ENCODE assay signal across 12 cellular contexts in the genomic region with DNA sequence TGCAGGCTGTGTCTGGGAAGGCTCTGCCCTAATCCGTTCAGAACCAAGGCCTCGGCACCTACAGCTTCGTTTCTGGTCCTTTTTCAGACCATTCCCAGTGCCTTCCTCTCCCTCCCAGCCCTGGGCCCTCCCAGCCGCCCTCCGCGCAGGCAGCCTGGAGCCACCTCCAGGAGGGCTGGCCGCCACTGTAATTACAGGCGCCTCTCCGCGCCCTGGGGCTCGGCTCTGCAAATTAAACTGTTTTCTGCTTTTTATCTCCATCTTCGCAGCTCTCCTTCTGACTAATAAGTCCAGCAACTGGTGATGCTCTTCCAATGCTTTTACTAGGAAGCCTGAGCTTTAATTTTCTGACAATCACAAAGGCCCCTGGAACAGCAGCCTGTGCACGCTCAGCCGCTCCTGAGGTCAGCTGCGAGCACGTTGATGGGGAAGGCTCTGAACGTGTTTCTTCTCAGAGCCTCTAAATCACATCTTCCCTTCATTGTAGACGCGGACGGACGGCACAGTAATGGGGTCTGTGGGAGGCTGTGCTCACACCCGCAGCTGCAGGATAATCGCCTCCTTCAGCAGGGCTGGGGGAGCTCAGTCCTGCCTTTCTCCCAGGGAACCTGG.
DNase-seq lines count a peak whose midpoint lies in the region; ATAC-seq, FAIRE-seq and TF ChIP-seq lines count a peak whose summit lies in the region.
"Had no signal": no experiment of that assay in that cellular context is flagged by ENCODE, and none has a peak within 500 bp of the region (broad histone marks: within the 10 kb centered on the region; RNA-seq: fewer than 3 reads in every experiment).

No MANE protein-coding gene starts in this region.

- H3K9me3 ChIP-seq in upper lobe of right lung (no peaks in the 10 kb centered on the region), mucosa of descending colon (no peaks in the 10 kb centered on the region)

- H3K4me3 Mint-ChIP-seq in activated CD4-positive, alpha-beta memory T cell treated with anti-CD3 and anti-CD28 coated beads, Interleukin-2, amount 10 ng/mL, durations not matched to agents 7 days and 5 days: no peak overlapping the region
- no peak overlapping the region for H3K4me3 Mint-ChIP-seq in natural killer cell treated with Interleukin-12 subunit alpha and Interleukin-12 subunit beta and Interleukin-15 and Interleukin-18, amount 100 ng/mL, for 72 hours

- H3K4me1 ChIP-seq in upper lobe of right lung: no peaks in the 10 kb centered on the region
- H3K4me1 ChIP-seq in mucosa of descending colon (ENCODE audit: low read depth): no peaks in the 10 kb centered on the region

- peak; percentile 50 for DNase-seq in activated effector memory CD4-positive, alpha-beta T cell treated with anti-CD3 and anti-CD28 coated beads, Interleukin-2, amount 50 U/mL, for 16 hours
- DNase-seq in activated effector memory CD4-positive, alpha-beta T cell treated with Interleukin-2 at 50 U/mL for 16 hours: no peak
- DNase-seq in activated CD4-positive, alpha-beta memory T cell treated with anti-CD3 and anti-CD28 coated beads, Interleukin-2, amount 10 ng/mL, durations not matched to agents 7 days and 5 days: peak; percentile 10
- DNase-seq in natural killer cell treated with Interleukin-12 subunit alpha and Interleukin-12 subunit beta and Interleukin-15 and Interleukin-18, amount 100 ng/mL, for 72 hours (ENCODE audit: low spot score): peak; percentile 37
- DNase-seq in upper lobe of right lung: peak; percentile 46
- DNase-seq in HTR-8/SVneo (ENCODE audit: insufficient read length, low spot score): no peak
- DNase-seq in SKM-1 treated with dmso at 0.1 percent for 144 hours (lab: John Stamatoyannopoulos, UW; ENCODE audit: unreplicated experiment): no peak
- no peak for DNase-seq in mucosa of descending colon
- DNase-seq: naive B cell, NCI-H226, T-helper 9 cell had no signal

- ATAC-seq in natural killer cell treated with Interleukin-12 subunit alpha and Interleukin-12 subunit beta and Interleukin-15 and Interleukin-18, amount 100 ng/mL, for 72 hours: no peak
- ATAC-seq in upper lobe of right lung (no peak), mucosa of descending colon (no peak)

- no peak overlapping the region for H3K27ac Mint-ChIP-seq in activated CD4-positive, alpha-beta memory T cell treated with anti-CD3 and anti-CD28 coated beads, Interleukin-2, amount 10 ng/mL, durations not matched to agents 7 days and 5 days
- no peak overlapping the region for H3K27ac Mint-ChIP-seq in natural killer cell treated with Interleukin-12 subunit alpha and Interleukin-12 subunit beta and Interleukin-15 and Interleukin-18, amount 100 ng/mL, for 72 hours
- H3K27ac Mint-ChIP-seq: naive B cell had no signal

- H3K36me3 Mint-ChIP-seq in activated CD4-positive, alpha-beta memory T cell treated with anti-CD3 and anti-CD28 coated beads, Interleukin-2, amount 10 ng/mL, durations not matched to agents 7 days and 5 days (ENCODE audit: low read depth): no peaks in the 10 kb centered on the region
- no peaks in the 10 kb centered on the region for H3K36me3 Mint-ChIP-seq in natural killer cell treated with Interleukin-12 subunit alpha and Interleukin-12 subunit beta and Interleukin-15 and Interleukin-18, amount 100 ng/mL, for 72 hours

- no peaks in the 10 kb centered on the region for H3K36me3 ChIP-seq in upper lobe of right lung
- H3K36me3 ChIP-seq in mucosa of descending colon (ENCODE audit: low read depth): no peaks in the 10 kb centered on the region

- H3K27ac ChIP-seq in upper lobe of right lung: no peak overlapping the region

- POLR2A ChIA-PET in activated CD4-positive, alpha-beta memory T cell treated with anti-CD3 and anti-CD28 coated beads, Interleukin-2, amount 10 ng/mL, durations not matched to agents 7 days and 5 days (lab: Charles Lee): interaction anchor here (1.7 kb wide), 1 partner anchor 8 kb away, joined by 4 read pairs; no protein-coding TSS in a partner anchor

- no peak for FAIRE-seq in HTR-8/SVneo (lab: Jason Lieb, UNC)
- FAIRE-seq: RCC 7860 had no signal

- TF ChIP-seq CTCF in upper lobe of right lung (IDR thresholded peaks at IDR 0.05): no peak
- TF ChIP-seq CTCF in mucosa of descending colon (IDR thresholded peaks at IDR 0.05): no peak

- no peak overlapping the region for H3K4me3 ChIP-seq in upper lobe of right lung
- no peak overlapping the region for H3K4me3 ChIP-seq in mucosa of descending colon

- H3K27me3 ChIP-seq in upper lobe of right lung: peaks cover 13% of the 10 kb centered on the region

- peaks cover 6% of the 10 kb centered on the region for H3K27me3 Mint-ChIP-seq in activated CD4-positive, alpha-beta memory T cell treated with anti-CD3 and anti-CD28 coated beads, Interleukin-2, amount 10 ng/mL, durations not matched to agents 7 days and 5 days
- peaks cover 0 to 15% of the 10 kb centered on the region in 2 donors for H3K27me3 Mint-ChIP-seq in natural killer cell treated with Interleukin-12 subunit alpha and Interleukin-12 subunit beta and Interleukin-15 and Interleukin-18, amount 100 ng/mL, for 72 hours

- CTCF ChIA-PET in activated CD4-positive, alpha-beta memory T cell treated with anti-CD3 and anti-CD28 coated beads, Interleukin-2, amount 10 ng/mL, durations not matched to agents 7 days and 5 days (lab: Charles Lee): no interaction called here

- H3K4me1 Mint-ChIP-seq in activated CD4-positive, alpha-beta memory T cell treated with anti-CD3 and anti-CD28 coated beads, Interleukin-2, amount 10 ng/mL, durations not matched to agents 7 days and 5 days: no peaks in the 10 kb centered on the region
- H3K4me1 Mint-ChIP-seq in natural killer cell treated with Interleukin-12 subunit alpha and Interleukin-12 subunit beta and Interleukin-15 and Interleukin-18, amount 100 ng/mL, for 72 hours (ENCODE audit: low read depth in 2 of 2): peaks cover 0 to 11% of the 10 kb centered on the region in 2 donors

- intact Hi-C loops in upper lobe of right lung (cut with DNase I): no loop called here
- intact Hi-C loops in mucosa of descending colon (cut with DNase I, micrococcal nuclease): no loop called here

- H3K9me3 Mint-ChIP-seq in activated CD4-positive, alpha-beta memory T cell treated with anti-CD3 and anti-CD28 coated beads, Interleukin-2, amount 10 ng/mL, durations not matched to agents 7 days and 5 days: peaks cover 7% of the 10 kb centered on the region
- peaks cover 3% of the 10 kb centered on the region for H3K9me3 Mint-ChIP-seq in natural killer cell treated with Interleukin-12 subunit alpha and Interleukin-12 subunit beta and Interleukin-15 and Interleukin-18, amount 100 ng/mL, for 72 hours

Comparison
In these comparisons a context has a peak if more than half of its experiments do, and no peak if none do; other contexts are left out.
1. DNase-seq: peak in activated effector memory CD4-positive, alpha-beta T cell treated with anti-CD3 and anti-CD28 coated beads, Interleukin-2, amount 50 U/mL, for 16 hours (single experiment), activated CD4-positive, alpha-beta memory T cell treated with anti-CD3 and anti-CD28 coated beads, Interleukin-2, amount 10 ng/mL, durations not matched to agents 7 days and 5 days (single experiment), natural killer cell treated with Interleukin-12 subunit alpha and Interleukin-12 subunit beta and Interleukin-15 and Interleukin-18, amount 100 ng/mL, for 72 hours (single experiment) and upper lobe of right lung (single experiment); none in activated effector memory CD4-positive, alpha-beta T cell treated with Interleukin-2 at 50 U/mL for 16 hours (single experiment), HTR-8/SVneo (single experiment), SKM-1 treated with dmso at 0.1 percent for 144 hours (single experiment) and mucosa of descending colon (0 of 3).